In the genomic region with DNA sequence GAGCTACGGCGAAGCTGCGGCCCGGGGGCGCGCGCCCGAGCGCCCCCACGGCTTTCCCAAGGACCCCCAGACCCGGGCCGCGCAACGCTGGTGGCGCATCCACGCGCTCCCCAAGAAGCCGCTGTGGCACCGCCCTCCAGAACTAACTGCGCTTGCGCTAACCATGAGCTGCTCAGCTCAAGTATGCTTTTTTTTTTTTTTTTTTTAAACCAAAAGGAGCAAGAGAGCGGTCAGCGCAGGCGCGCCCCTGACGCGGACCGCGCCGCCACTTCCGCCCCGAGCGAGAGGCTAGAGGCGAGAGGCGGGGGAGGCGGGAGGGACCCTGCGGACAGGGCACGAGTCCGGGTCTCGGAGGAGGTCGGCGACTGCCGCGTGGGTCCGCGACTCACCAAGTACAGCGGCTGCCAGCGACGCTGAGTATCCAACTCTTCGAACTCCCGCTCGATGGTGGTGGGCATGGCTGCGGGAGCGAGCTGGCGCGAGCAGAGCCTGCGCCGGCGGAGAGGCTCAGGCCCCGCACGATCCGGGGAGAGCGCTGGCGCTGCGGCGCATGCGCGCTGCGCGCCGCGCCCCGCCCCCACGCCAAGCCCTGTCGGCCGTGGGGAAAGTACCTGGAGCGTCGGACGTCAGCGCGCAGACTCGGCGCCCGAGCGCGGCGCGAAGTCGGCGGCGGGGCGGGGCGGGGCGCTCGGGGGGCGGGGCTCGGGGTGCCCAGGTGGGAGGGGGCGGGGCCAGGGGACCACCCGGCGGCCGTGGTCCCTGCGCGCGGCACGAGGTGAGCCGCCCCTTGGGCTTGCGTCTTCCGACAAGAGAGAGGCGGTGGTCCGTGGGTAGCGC, we compare ENCODE assay signal across 1 cellular context.
A peak's percentile ranks its signal among the peaks of the same experiment; 100 is the strongest.
TF ChIP-seq lines count a peak whose summit lies in the region.

A gene (minus strand): TSS at position 554 of the 837 bp plus-strand sequence. CDS start 96 bp downstream, at position 458.

TF ChIP-seq in HepG2, 621 proteins besides CTCF, POLR2A, EP300 and RAD21 (continued from another document and continues in another):
- TF ChIP-seq TEAD2 (CRISPR knock-in tag; IDR thresholded peaks at IDR 0.05), result 0 out of 2 replicates have a peak, but pooled peaks have one; percentile 47
- peak; percentile 90 for TF ChIP-seq KAT8 (CRISPR knock-in tag; IDR thresholded peaks at IDR 0.05)
- TF ChIP-seq FOXJ3 (CRISPR knock-in tag; IDR thresholded peaks at IDR 0.05; ENCODE audit: borderline replicate concordance), result no peak
- TF ChIP-seq, protein P1, sequence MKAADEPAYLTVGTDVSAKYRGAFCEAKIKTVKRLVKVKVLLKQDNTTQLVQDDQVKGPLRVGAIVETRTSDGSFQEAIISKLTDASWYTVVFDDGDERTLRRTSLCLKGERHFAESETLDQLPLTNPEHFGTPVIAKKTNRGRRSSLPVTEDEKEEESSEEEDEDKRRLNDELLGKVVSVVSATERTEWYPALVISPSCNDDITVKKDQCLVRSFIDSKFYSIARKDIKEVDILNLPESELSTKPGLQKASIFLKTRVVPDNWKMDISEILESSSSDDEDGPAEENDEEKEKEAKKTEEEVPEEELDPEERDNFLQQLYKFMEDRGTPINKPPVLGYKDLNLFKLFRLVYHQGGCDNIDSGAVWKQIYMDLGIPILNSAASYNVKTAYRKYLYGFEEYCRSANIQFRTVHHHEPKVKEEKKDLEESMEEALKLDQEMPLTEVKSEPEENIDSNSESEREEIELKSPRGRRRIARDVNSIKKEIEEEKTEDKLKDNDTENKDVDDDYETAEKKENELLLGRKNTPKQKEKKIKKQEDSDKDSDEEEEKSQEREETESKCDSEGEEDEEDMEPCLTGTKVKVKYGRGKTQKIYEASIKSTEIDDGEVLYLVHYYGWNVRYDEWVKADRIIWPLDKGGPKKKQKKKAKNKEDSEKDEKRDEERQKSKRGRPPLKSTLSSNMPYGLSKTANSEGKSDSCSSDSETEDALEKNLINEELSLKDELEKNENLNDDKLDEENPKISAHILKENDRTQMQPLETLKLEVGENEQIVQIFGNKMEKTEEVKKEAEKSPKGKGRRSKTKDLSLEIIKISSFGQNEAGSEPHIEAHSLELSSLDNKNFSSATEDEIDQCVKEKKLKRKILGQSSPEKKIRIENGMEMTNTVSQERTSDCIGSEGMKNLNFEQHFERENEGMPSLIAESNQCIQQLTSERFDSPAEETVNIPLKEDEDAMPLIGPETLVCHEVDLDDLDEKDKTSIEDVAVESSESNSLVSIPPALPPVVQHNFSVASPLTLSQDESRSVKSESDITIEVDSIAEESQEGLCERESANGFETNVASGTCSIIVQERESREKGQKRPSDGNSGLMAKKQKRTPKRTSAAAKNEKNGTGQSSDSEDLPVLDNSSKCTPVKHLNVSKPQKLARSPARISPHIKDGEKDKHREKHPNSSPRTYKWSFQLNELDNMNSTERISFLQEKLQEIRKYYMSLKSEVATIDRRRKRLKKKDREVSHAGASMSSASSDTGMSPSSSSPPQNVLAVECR (CRISPR knock-in tag; IDR thresholded peaks at IDR 0.05; ENCODE audit: borderline replicate concordance), result peak; percentile 85; the same call in 1 of the 2 replicates
- TF ChIP-seq ZNF605 (CRISPR knock-in tag; IDR thresholded peaks at IDR 0.05), result 0 out of 2 replicates have a peak, but pooled peaks have one; percentile 20
- TF ChIP-seq, protein P2, sequence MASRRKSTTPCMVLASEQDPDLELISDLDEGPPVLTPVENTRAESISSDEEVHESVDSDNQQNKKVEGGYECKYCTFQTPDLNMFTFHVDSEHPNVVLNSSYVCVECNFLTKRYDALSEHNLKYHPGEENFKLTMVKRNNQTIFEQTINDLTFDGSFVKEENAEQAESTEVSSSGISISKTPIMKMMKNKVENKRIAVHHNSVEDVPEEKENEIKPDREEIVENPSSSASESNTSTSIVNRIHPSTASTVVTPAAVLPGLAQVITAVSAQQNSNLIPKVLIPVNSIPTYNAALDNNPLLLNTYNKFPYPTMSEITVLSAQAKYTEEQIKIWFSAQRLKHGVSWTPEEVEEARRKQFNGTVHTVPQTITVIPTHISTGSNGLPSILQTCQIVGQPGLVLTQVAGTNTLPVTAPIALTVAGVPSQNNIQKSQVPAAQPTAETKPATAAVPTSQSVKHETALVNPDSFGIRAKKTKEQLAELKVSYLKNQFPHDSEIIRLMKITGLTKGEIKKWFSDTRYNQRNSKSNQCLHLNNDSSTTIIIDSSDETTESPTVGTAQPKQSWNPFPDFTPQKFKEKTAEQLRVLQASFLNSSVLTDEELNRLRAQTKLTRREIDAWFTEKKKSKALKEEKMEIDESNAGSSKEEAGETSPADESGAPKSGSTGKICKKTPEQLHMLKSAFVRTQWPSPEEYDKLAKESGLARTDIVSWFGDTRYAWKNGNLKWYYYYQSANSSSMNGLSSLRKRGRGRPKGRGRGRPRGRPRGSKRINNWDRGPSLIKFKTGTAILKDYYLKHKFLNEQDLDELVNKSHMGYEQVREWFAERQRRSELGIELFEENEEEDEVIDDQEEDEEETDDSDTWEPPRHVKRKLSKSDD (CRISPR knock-in tag; IDR thresholded peaks at IDR 0.05; ENCODE audit: low read depth), result 0 out of 2 replicates have a peak, but pooled peaks have one; percentile 24
- no peak for TF ChIP-seq ZBTB42 (CRISPR knock-in tag; IDR thresholded peaks at IDR 0.05)
- no peak for TF ChIP-seq NR2F2 (IDR thresholded peaks at IDR 0.05; ENCODE audit: borderline replicate concordance, low read depth)
- TF ChIP-seq ZNF124 (CRISPR knock-in tag; IDR thresholded peaks at IDR 0.05), result no peak
- peak; percentile 49; the same call in 1 of the 2 replicates for TF ChIP-seq ZNF160 (CRISPR knock-in tag; IDR thresholded peaks at IDR 0.05)
- no peak for TF ChIP-seq HNRNPUL1 (IDR thresholded peaks at IDR 0.05; ENCODE audit: low read depth, low read length)
- TF ChIP-seq ZNF652 (CRISPR knock-in tag; IDR thresholded peaks at IDR 0.05; ENCODE audit: borderline replicate concordance, low read depth), result no peak
- TF ChIP-seq NFE2 (CRISPR knock-in tag; IDR thresholded peaks at IDR 0.05), result no peak
- no peak for TF ChIP-seq ZNF616 (CRISPR knock-in tag; IDR thresholded peaks at IDR 0.05; ENCODE audit: low read depth)
- TF ChIP-seq ZNF556 (CRISPR knock-in tag; IDR thresholded peaks at IDR 0.05; ENCODE audit: borderline replicate concordance), result peak; percentile 82
- TF ChIP-seq NAIF1 (CRISPR knock-in tag; IDR thresholded peaks at IDR 0.05; ENCODE audit: borderline replicate concordance), result peak; percentile 45; the same call in 1 of the 2 replicates
- TF ChIP-seq SRSF4 (IDR thresholded peaks at IDR 0.05; ENCODE audit: low read depth, low read length, poor library complexity, severe bottlenecking), result no peak
- peak; percentile 86; the same call in 1 of the 2 replicates for TF ChIP-seq ZFP82 (CRISPR knock-in tag; IDR thresholded peaks at IDR 0.05; ENCODE audit: borderline replicate concordance)
- peak; percentile 44; the same call in 1 of the 2 replicates for TF ChIP-seq SOX5 (CRISPR knock-in tag; IDR thresholded peaks at IDR 0.05; ENCODE audit: borderline replicate concordance)
- no peak for TF ChIP-seq TGIF2 (CRISPR knock-in tag; IDR thresholded peaks at IDR 0.05)
- TF ChIP-seq, protein P3, sequence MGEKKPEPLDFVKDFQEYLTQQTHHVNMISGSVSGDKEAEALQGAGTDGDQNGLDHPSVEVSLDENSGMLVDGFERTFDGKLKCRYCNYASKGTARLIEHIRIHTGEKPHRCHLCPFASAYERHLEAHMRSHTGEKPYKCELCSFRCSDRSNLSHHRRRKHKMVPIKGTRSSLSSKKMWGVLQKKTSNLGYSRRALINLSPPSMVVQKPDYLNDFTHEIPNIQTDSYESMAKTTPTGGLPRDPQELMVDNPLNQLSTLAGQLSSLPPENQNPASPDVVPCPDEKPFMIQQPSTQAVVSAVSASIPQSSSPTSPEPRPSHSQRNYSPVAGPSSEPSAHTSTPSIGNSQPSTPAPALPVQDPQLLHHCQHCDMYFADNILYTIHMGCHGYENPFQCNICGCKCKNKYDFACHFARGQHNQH (CRISPR knock-in tag; IDR thresholded peaks at IDR 0.05), result peak; percentile 76
- TF ChIP-seq ZNF205 (CRISPR knock-in tag; IDR thresholded peaks at IDR 0.05), result peak; percentile 47; the same call in 1 of the 2 replicates
- TF ChIP-seq KDM5A (IDR thresholded peaks at IDR 0.05; ENCODE audit: borderline replicate concordance, low read length), result peak; percentile 70; the same call in 1 of the 2 replicates
- TF ChIP-seq, protein P4, sequence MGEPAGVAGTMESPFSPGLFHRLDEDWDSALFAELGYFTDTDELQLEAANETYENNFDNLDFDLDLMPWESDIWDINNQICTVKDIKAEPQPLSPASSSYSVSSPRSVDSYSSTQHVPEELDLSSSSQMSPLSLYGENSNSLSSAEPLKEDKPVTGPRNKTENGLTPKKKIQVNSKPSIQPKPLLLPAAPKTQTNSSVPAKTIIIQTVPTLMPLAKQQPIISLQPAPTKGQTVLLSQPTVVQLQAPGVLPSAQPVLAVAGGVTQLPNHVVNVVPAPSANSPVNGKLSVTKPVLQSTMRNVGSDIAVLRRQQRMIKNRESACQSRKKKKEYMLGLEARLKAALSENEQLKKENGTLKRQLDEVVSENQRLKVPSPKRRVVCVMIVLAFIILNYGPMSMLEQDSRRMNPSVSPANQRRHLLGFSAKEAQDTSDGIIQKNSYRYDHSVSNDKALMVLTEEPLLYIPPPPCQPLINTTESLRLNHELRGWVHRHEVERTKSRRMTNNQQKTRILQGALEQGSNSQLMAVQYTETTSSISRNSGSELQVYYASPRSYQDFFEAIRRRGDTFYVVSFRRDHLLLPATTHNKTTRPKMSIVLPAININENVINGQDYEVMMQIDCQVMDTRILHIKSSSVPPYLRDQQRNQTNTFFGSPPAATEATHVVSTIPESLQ (CRISPR knock-in tag; conservative IDR thresholded peaks at IDR 0.05), result no peak
- TF ChIP-seq, protein P5, sequence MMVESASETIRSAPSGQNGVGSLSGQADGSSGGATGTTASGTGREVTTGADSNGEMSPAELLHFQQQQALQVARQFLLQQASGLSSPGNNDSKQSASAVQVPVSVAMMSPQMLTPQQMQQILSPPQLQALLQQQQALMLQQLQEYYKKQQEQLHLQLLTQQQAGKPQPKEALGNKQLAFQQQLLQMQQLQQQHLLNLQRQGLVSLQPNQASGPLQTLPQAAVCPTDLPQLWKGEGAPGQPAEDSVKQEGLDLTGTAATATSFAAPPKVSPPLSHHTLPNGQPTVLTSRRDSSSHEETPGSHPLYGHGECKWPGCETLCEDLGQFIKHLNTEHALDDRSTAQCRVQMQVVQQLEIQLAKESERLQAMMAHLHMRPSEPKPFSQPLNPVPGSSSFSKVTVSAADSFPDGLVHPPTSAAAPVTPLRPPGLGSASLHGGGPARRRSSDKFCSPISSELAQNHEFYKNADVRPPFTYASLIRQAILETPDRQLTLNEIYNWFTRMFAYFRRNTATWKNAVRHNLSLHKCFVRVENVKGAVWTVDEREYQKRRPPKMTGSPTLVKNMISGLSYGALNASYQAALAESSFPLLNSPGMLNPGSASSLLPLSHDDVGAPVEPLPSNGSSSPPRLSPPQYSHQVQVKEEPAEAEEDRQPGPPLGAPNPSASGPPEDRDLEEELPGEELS (CRISPR knock-in tag; IDR thresholded peaks at IDR 0.05), result 0 out of 2 replicates have a peak, but pooled peaks have one; percentile 35
- peak; percentile 92 for TF ChIP-seq MYC (CRISPR knock-in tag; IDR thresholded peaks at IDR 0.05; ENCODE audit: borderline replicate concordance)
- TF ChIP-seq FOSL2 (CRISPR knock-in tag; IDR thresholded peaks at IDR 0.05), result peak; percentile 30; the same call in 1 of the 2 replicates
- peak; percentile 56; the same call in 1 of the 2 replicates for TF ChIP-seq SRY (CRISPR knock-in tag; IDR thresholded peaks at IDR 0.05)
- TF ChIP-seq ELF4 (CRISPR knock-in tag; IDR thresholded peaks at IDR 0.05; ENCODE audit: borderline replicate concordance), result 0 out of 2 replicates have a peak, but pooled peaks have one; percentile 42
- TF ChIP-seq, protein P6, sequence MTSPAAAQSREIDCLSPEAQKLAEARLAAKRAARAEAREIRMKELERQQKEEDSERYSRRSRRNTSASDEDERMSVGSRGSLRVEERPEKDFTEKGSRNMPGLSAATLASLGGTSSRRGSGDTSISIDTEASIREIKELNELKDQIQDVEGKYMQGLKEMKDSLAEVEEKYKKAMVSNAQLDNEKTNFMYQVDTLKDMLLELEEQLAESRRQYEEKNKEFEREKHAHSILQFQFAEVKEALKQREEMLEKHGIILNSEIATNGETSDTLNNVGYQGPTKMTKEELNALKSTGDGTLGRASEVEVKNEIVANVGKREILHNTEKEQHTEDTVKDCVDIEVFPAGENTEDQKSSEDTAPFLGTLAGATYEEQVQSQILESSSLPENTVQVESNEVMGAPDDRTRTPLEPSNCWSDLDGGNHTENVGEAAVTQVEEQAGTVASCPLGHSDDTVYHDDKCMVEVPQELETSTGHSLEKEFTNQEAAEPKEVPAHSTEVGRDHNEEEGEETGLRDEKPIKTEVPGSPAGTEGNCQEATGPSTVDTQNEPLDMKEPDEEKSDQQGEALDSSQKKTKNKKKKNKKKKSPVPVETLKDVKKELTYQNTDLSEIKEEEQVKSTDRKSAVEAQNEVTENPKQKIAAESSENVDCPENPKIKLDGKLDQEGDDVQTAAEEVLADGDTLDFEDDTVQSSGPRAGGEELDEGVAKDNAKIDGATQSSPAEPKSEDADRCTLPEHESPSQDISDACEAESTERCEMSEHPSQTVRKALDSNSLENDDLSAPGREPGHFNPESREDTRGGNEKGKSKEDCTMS (CRISPR knock-in tag; conservative IDR thresholded peaks at IDR 0.05), result no peak
- TF ChIP-seq, protein P7, sequence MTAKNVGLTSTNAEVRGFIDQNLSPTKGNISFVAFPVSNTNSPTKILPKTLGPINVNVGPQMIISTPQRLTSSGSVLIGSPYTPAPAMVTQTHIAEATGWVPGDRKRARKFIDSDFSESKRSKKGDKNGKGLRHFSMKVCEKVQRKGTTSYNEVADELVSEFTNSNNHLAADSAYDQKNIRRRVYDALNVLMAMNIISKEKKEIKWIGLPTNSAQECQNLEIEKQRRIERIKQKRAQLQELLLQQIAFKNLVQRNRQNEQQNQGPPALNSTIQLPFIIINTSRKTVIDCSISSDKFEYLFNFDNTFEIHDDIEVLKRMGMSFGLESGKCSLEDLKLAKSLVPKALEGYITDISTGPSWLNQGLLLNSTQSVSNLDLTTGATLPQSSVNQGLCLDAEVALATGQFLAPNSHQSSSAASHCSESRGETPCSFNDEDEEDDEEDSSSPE (CRISPR knock-in tag; IDR thresholded peaks at IDR 0.05), result peak; percentile 83
- TF ChIP-seq ZC3H13 (CRISPR knock-in tag; IDR thresholded peaks at IDR 0.05), result no peak
- peak; percentile 55; the same call in 1 of the 2 replicates for TF ChIP-seq ZNF768 (CRISPR knock-in tag; IDR thresholded peaks at IDR 0.05)
- peak; percentile 63 for TF ChIP-seq HNRNPK (IDR thresholded peaks at IDR 0.05; ENCODE audit: low read depth, low read length, poor library complexity, severe bottlenecking)
- TF ChIP-seq ZIK1 (CRISPR knock-in tag; IDR thresholded peaks at IDR 0.05; ENCODE audit: borderline replicate concordance, low read depth), result no peak
- peak; percentile 68 for TF ChIP-seq PITX1 (CRISPR knock-in tag; IDR thresholded peaks at IDR 0.05)
- TF ChIP-seq CBX5 (CRISPR knock-in tag; IDR thresholded peaks at IDR 0.05; ENCODE audit: borderline replicate concordance), result no peak; the same call in 1 of the 2 replicates
- peak; percentile 66 for TF ChIP-seq TEAD3 (CRISPR knock-in tag; optimal IDR thresholded peaks at IDR 0.05; ENCODE audit: borderline replicate concordance)
- TF ChIP-seq KDM3A (CRISPR knock-in tag; IDR thresholded peaks at IDR 0.05; ENCODE audit: low read depth), result peak; percentile 89; the same call in 1 of the 2 replicates
- TF ChIP-seq SIN3A (IDR thresholded peaks at IDR 0.05; ENCODE audit: borderline replicate concordance, low read depth, low read length), result no peak
- TF ChIP-seq SMAD9 (CRISPR knock-in tag; IDR thresholded peaks at IDR 0.05), result peak; percentile 66; the same call in 1 of the 2 replicates
